10 cellular contexts compared by ENCODE assay signal in genomic region chr13:30159446-30159839, GRCh38.
DNase-seq lines count a peak whose midpoint lies in the region; ATAC-seq lines count a peak whose summit lies in the region.
"Had no signal": no experiment of that assay in that cellular context is flagged by ENCODE, and none has a peak within 500 bp of the region (broad histone marks: within the 10 kb centered on the region; RNA-seq: fewer than 3 reads in every experiment).

No MANE protein-coding gene starts in this region.

- ATAC-seq in HG03565 (IDR thresholded peaks at IDR 0.05; ENCODE audit: unreplicated experiment), result peak; percentile 39
- peak; percentile 11 for ATAC-seq in memory B cell (ENCODE audit: low read depth)

- H3K27me3 Mint-ChIP-seq in activated T-helper 1 cell treated with anti-CD3 and anti-CD28 coated beads, Interleukin-12 subunit alpha, Interleukin-12 subunit beta, Interleukin-2, Interleukin-4 antibody, amounts not matched to agents 30 ng/mL and 10 ng/mL and 1 ng/mL, durations not matched to agents 14 hours and 24 hours and 36 hours (ENCODE audit: insufficient read depth), result peaks cover 4% of the 10 kb centered on the region
- H3K27me3 Mint-ChIP-seq in memory B cell, result peaks cover 21% of the 10 kb centered on the region
- no peaks in the 10 kb centered on the region for H3K27me3 Mint-ChIP-seq in CD4-positive, alpha-beta memory T cell

- CTCF ChIA-PET in CD4-positive, alpha-beta memory T cell (lab: Charles Lee; ENCODE audit: partially characterized antibody), result interaction anchor here (0.6 to 28.3 kb wide), 21 partner anchors 8 to 389 kb away, joined by 3 to 974 read pairs (median 4); no protein-coding TSS in a partner anchor

- H3K4me1 Mint-ChIP-seq in activated T-helper 1 cell treated with anti-CD3 and anti-CD28 coated beads, Interleukin-12 subunit alpha, Interleukin-12 subunit beta, Interleukin-2, Interleukin-4 antibody, amounts not matched to agents 30 ng/mL and 10 ng/mL and 1 ng/mL, durations not matched to agents 14 hours and 24 hours and 36 hours (ENCODE audit: low read depth), result peaks cover 43% of the 10 kb centered on the region
- H3K4me1 Mint-ChIP-seq in memory B cell, result peaks cover 28% of the 10 kb centered on the region
- peaks cover 24 to 55% (median 38%) of the 10 kb centered on the region in 4 donors for H3K4me1 Mint-ChIP-seq in CD4-positive, alpha-beta memory T cell

- DNase-seq in A172 (ENCODE audit: low spot score), result peak; percentile 91
- DNase-seq in activated T-helper 1 cell treated with anti-CD3 and anti-CD28 coated beads, Interleukin-12 subunit alpha, Interleukin-12 subunit beta, Interleukin-2, Interleukin-4 antibody, amounts not matched to agents 30 ng/mL and 10 ng/mL and 1 ng/mL, durations not matched to agents 14 hours and 24 hours and 36 hours (ENCODE audit: low spot score), result peak; percentile 42
- DNase-seq in memory B cell (ENCODE audit: low spot score in 2 of 2), result no peak
- no peak for DNase-seq in inferior parietal cortex (ENCODE audit: extremely low spot score)
- no peak for DNase-seq in CD4-positive, alpha-beta memory T cell
- DNase-seq in DMS114 treated with DMSO at 0.1 percent for 48 hours (lab: John Stamatoyannopoulos, UW; ENCODE audit: unreplicated experiment), result no peak
- no peak for DNase-seq in mesenteric fat pad (ENCODE audit: low spot score)

- H3K27ac Mint-ChIP-seq in activated T-helper 1 cell treated with anti-CD3 and anti-CD28 coated beads, Interleukin-12 subunit alpha, Interleukin-12 subunit beta, Interleukin-2, Interleukin-4 antibody, amounts not matched to agents 30 ng/mL and 10 ng/mL and 1 ng/mL, durations not matched to agents 14 hours and 24 hours and 36 hours, result peak overlapping the region; percentile 78
- H3K27ac Mint-ChIP-seq in memory B cell, result no peak overlapping the region
- peak overlapping the region in 3 of 7 donors; percentile 48 to 68 (median 68) for H3K27ac Mint-ChIP-seq in CD4-positive, alpha-beta memory T cell

- H3K27ac ChIP-seq in CD4-positive, alpha-beta memory T cell (ENCODE audit: low read depth, low read length), result no peak overlapping the region
- H3K27ac ChIP-seq: thoracic aorta had no signal

- H3K9me3 ChIP-seq in CD4-positive, alpha-beta memory T cell (ENCODE audit: control insufficient read depth in 1 of 2, low read length in 2 of 2), result no peaks in the 10 kb centered on the region
- H3K9me3 ChIP-seq: thoracic aorta had no signal

- H3K36me3 Mint-ChIP-seq in activated T-helper 1 cell treated with anti-CD3 and anti-CD28 coated beads, Interleukin-12 subunit alpha, Interleukin-12 subunit beta, Interleukin-2, Interleukin-4 antibody, amounts not matched to agents 30 ng/mL and 10 ng/mL and 1 ng/mL, durations not matched to agents 14 hours and 24 hours and 36 hours (ENCODE audit: low read depth), result no peaks in the 10 kb centered on the region
- peaks cover 4% of the 10 kb centered on the region for H3K36me3 Mint-ChIP-seq in memory B cell
- no peaks in the 10 kb centered on the region for H3K36me3 Mint-ChIP-seq in CD4-positive, alpha-beta memory T cell

- peak overlapping the region; percentile 23 for H3K4me3 Mint-ChIP-seq in activated T-helper 1 cell treated with anti-CD3 and anti-CD28 coated beads, Interleukin-12 subunit alpha, Interleukin-12 subunit beta, Interleukin-2, Interleukin-4 antibody, amounts not matched to agents 30 ng/mL and 10 ng/mL and 1 ng/mL, durations not matched to agents 14 hours and 24 hours and 36 hours
- no peak overlapping the region for H3K4me3 Mint-ChIP-seq in memory B cell
- peak overlapping the region in 2 of 8 donors; percentile 43 to 49 for H3K4me3 Mint-ChIP-seq in CD4-positive, alpha-beta memory T cell

- H3K9me3 Mint-ChIP-seq in activated T-helper 1 cell treated with anti-CD3 and anti-CD28 coated beads, Interleukin-12 subunit alpha, Interleukin-12 subunit beta, Interleukin-2, Interleukin-4 antibody, amounts not matched to agents 30 ng/mL and 10 ng/mL and 1 ng/mL, durations not matched to agents 14 hours and 24 hours and 36 hours, result peaks cover 3% of the 10 kb centered on the region
- peaks cover 3% of the 10 kb centered on the region for H3K9me3 Mint-ChIP-seq in memory B cell
- H3K9me3 Mint-ChIP-seq in CD4-positive, alpha-beta memory T cell, result peaks cover 0 to 5% (median 0%) of the 10 kb centered on the region in 8 donors

- intact Hi-C loops in activated T-helper 1 cell treated with anti-CD3 and anti-CD28 coated beads, Interleukin-12 subunit alpha, Interleukin-12 subunit beta, Interleukin-2, Interleukin-4 antibody, amounts not matched to agents 30 ng/mL and 10 ng/mL and 1 ng/mL, durations not matched to agents 14 hours and 24 hours and 36 hours (cut with micrococcal nuclease), result loop anchor here (1.0 to 10.0 kb wide), 7 partner anchors 13 to 585 kb away; partner anchors contain the start of gene KATNAL1
- intact Hi-C loops in CD4-positive, alpha-beta memory T cell (cut with micrococcal nuclease), result loop anchor here (2.0 kb wide), 1 partner anchor 391 kb away; no protein-coding TSS in a partner anchor

- H3K36me3 ChIP-seq in CD4-positive, alpha-beta memory T cell (ENCODE audit: insufficient read depth, low read length), result no peaks in the 10 kb centered on the region
- H3K36me3 ChIP-seq: thoracic aorta had no signal

- POLR2A ChIA-PET in CD4-positive, alpha-beta memory T cell (lab: Charles Lee; ENCODE audit: partially characterized antibody), result interaction anchor here (0.8 to 19.6 kb wide), 4 partner anchors 20 to 448 kb away, joined by 3 to 440 read pairs (median 6); no protein-coding TSS in a partner anchor

- no peaks in the 10 kb centered on the region for H3K27me3 ChIP-seq in CD4-positive, alpha-beta memory T cell (ENCODE audit: insufficient read depth, low read length)

- H3K4me3 ChIP-seq in CD4-positive, alpha-beta memory T cell (ENCODE audit: low read length in 2 of 2), result no peak overlapping the region
- H3K4me3 ChIP-seq: lung, thoracic aorta had no signal

- H3K4me1 ChIP-seq in CD4-positive, alpha-beta memory T cell (ENCODE audit: insufficient read depth, low read length), result peaks cover 39% of the 10 kb centered on the region

Comparison
In these comparisons a context has a peak if more than half of its experiments do, and no peak if none do; other contexts are left out.
1. DNase-seq: peak in A172 (single experiment) and activated T-helper 1 cell treated with anti-CD3 and anti-CD28 coated beads, Interleukin-12 subunit alpha, Interleukin-12 subunit beta, Interleukin-2, Interleukin-4 antibody, amounts not matched to agents 30 ng/mL and 10 ng/mL and 1 ng/mL, durations not matched to agents 14 hours and 24 hours and 36 hours (single experiment); none in memory B cell (0 of 2), inferior parietal cortex (single experiment), CD4-positive, alpha-beta memory T cell (0 of 5), DMS114 treated with DMSO at 0.1 percent for 48 hours (single experiment) and mesenteric fat pad (single experiment).